Comparison of ENCODE assay signal across 1 cellular context in genomic region chr6:124742971-124743370, GRCh38.
TF ChIP-seq lines count a peak whose summit lies in the region.

No MANE protein-coding gene starts in this region.

TF ChIP-seq in HEK293, 187 proteins besides CTCF, POLR2A, EP300 and RAD21 (continued from another document):
- TF ChIP-seq REST (tag by site-specific recombination; IDR thresholded peaks at IDR 0.05), result no peak
- peak; percentile 93 for TF ChIP-seq HOXD13 (CRISPR knock-in tag; IDR thresholded peaks at IDR 0.05; ENCODE audit: borderline replicate concordance)
- no peak for TF ChIP-seq TCF7L2 (IDR thresholded peaks at IDR 0.05; ENCODE audit: borderline replicate concordance, low read depth, low read length)
- TF ChIP-seq ZNF571 (tag by site-specific recombination; IDR thresholded peaks at IDR 0.05), result no peak
- TF ChIP-seq ZNF600 (tag by site-specific recombination; IDR thresholded peaks at IDR 0.05), result no peak
- TF ChIP-seq ZNF146 (tag by site-specific recombination; IDR thresholded peaks at IDR 0.05), result no peak
- no peak for TF ChIP-seq ZNF426 (tag by site-specific recombination; IDR thresholded peaks at IDR 0.05)
- no peak for TF ChIP-seq ZNF23 (tag by site-specific recombination; IDR thresholded peaks at IDR 0.05; ENCODE audit: borderline replicate concordance)
- no peak for TF ChIP-seq ZNF391 (tag by site-specific recombination; IDR thresholded peaks at IDR 0.05; ENCODE audit: borderline replicate concordance, low read depth)
- 0 out of 2 replicates have a peak, but pooled peaks have one; percentile 18 for TF ChIP-seq OVOL3 (tag by site-specific recombination; IDR thresholded peaks at IDR 0.05)
- TF ChIP-seq ZBTB8A (tag by site-specific recombination; IDR thresholded peaks at IDR 0.05), result 0 out of 2 replicates have a peak, but pooled peaks have one; percentile 14
- peak; percentile 49; the same call in 1 of the 2 replicates for TF ChIP-seq ZNF843 (tag by site-specific recombination; IDR thresholded peaks at IDR 0.05)
- no peak for TF ChIP-seq ZNF280D (tag by site-specific recombination; IDR thresholded peaks at IDR 0.05)
- TF ChIP-seq BCL11A (tag by site-specific recombination; IDR thresholded peaks at IDR 0.05; ENCODE audit: low read depth), result no peak
- no peak for TF ChIP-seq ZNF624 (tag by site-specific recombination; IDR thresholded peaks at IDR 0.05)
- TF ChIP-seq MZF1 (tag by site-specific recombination; IDR thresholded peaks at IDR 0.05; ENCODE audit: borderline replicate concordance), result no peak
- TF ChIP-seq ZSCAN4 (tag by site-specific recombination; IDR thresholded peaks at IDR 0.05), result no peak
- no peak for TF ChIP-seq ZNF660 (tag by site-specific recombination; IDR thresholded peaks at IDR 0.05)
- TF ChIP-seq RBAK (tag by site-specific recombination; IDR thresholded peaks at IDR 0.05), result no peak
- TF ChIP-seq ZNF629 (tag by site-specific recombination; IDR thresholded peaks at IDR 0.05), result no peak
- TF ChIP-seq ZNF311 (tag by site-specific recombination; IDR thresholded peaks at IDR 0.05; ENCODE audit: borderline replicate concordance), result no peak
- TF ChIP-seq ZNF214 (tag by site-specific recombination; IDR thresholded peaks at IDR 0.05; ENCODE audit: borderline replicate concordance), result no peak
- no peak for TF ChIP-seq ZBTB10 (tag by site-specific recombination; IDR thresholded peaks at IDR 0.05)
- TF ChIP-seq ZNF501 (tag by site-specific recombination; IDR thresholded peaks at IDR 0.05), result no peak
- no peak for TF ChIP-seq ZNF140 (tag by site-specific recombination; IDR thresholded peaks at IDR 0.05)
- TF ChIP-seq ZNF768 (tag by site-specific recombination; IDR thresholded peaks at IDR 0.05), result no peak
TF ChIP-seq in HEK293: peak in this region for 4.
